16 cellular contexts compared by ENCODE assay signal in the genomic region with DNA sequence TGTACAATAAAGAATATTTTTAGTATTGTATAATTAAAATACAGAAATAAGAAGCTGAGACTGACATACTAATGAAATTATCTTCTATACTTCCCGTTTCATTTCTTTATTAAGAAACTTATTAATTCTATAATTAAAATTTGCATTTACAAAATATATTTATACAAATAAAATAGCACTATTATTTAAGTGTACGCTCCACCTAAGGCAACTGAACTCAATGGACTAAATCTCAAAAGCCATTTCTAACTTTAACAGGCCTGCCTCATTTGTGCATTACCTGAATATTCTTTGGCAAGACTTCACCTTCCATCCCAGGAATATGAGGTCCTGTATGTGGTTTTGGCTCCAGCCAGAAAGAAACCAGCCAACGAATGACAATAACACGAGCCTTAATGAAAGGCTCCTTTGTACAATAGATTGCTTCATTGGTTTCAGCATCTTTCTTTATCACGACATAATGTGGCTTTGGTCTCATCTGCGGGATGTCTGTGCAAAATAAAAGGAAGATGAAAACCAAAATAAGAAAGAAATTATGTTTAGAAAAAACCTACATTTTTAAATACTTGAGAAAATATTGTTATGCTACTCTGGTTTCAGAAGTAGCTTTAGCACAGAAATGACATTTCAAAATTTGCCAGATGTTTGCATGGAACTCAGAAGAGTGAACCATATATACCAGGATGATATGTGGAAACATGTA.
"Had no signal": no experiment of that assay in that cellular context is flagged by ENCODE, and none has a peak within 500 bp of the region (broad histone marks: within the 10 kb centered on the region; RNA-seq: fewer than 3 reads in every experiment).

No MANE protein-coding gene starts in this region.

- DNase-seq: activated CD4-positive, alpha-beta T cell treated with anti-CD3 and anti-CD28 coated beads, Interleukin-2, amount 50 U/mL, for 4 hours; activated naive CD8-positive, alpha-beta T cell treated with anti-CD3 and anti-CD28 coated beads for 36 hours; amniotic stem cell; foreskin keratinocyte; head of caudate nucleus; left cardiac atrium; natural killer cell; posterior cingulate gyrus; retina; stimulated activated CD4-positive, alpha-beta T cell treated with anti-CD3 and anti-CD28 coated beads, Interleukin-2, amount 100 ng/mL, for 24 hours; testis; upper lobe of right lung; WERI-Rb-1 had no signal

- H3K27me3 Mint-ChIP-seq: activated naive CD8-positive, alpha-beta T cell treated with anti-CD3 and anti-CD28 coated beads for 36 hours; stimulated activated naive CD8-positive, alpha-beta T cell treated with anti-CD3 and anti-CD28 coated beads, Interleukin-15, Interleukin-2, amounts not matched to agents 100 ng/mL and 50 ng/mL, for 24 hours had no signal

- H3K9me3 Mint-ChIP-seq: activated naive CD8-positive, alpha-beta T cell treated with anti-CD3 and anti-CD28 coated beads for 36 hours; natural killer cell; stimulated activated naive CD8-positive, alpha-beta T cell treated with anti-CD3 and anti-CD28 coated beads, Interleukin-15, Interleukin-2, amounts not matched to agents 100 ng/mL and 50 ng/mL, for 24 hours; T-helper 1 cell treated with Interleukin-12 subunit alpha and Interleukin-12 subunit beta and Interleukin-4 antibody, amounts not matched to agents 30 μg/mL and 1 μg/mL, for 36 hours had no signal

- H3K4me3 Mint-ChIP-seq: activated naive CD8-positive, alpha-beta T cell treated with anti-CD3 and anti-CD28 coated beads for 36 hours; natural killer cell; stimulated activated naive CD8-positive, alpha-beta T cell treated with anti-CD3 and anti-CD28 coated beads, Interleukin-15, Interleukin-2, amounts not matched to agents 100 ng/mL and 50 ng/mL, for 24 hours; T-helper 1 cell treated with Interleukin-12 subunit alpha and Interleukin-12 subunit beta and Interleukin-4 antibody, amounts not matched to agents 30 μg/mL and 1 μg/mL, for 36 hours had no signal

- H3K27ac Mint-ChIP-seq: activated naive CD8-positive, alpha-beta T cell treated with anti-CD3 and anti-CD28 coated beads for 36 hours; natural killer cell; stimulated activated naive CD8-positive, alpha-beta T cell treated with anti-CD3 and anti-CD28 coated beads, Interleukin-15, Interleukin-2, amounts not matched to agents 100 ng/mL and 50 ng/mL, for 24 hours; T-helper 1 cell treated with Interleukin-12 subunit alpha and Interleukin-12 subunit beta and Interleukin-4 antibody, amounts not matched to agents 30 μg/mL and 1 μg/mL, for 36 hours had no signal

- H3K4me3 ChIP-seq: cardiac muscle cell, testis, upper lobe of right lung had no signal

- H3K4me1 Mint-ChIP-seq: natural killer cell had no signal

- H3K4me1 ChIP-seq: foreskin keratinocyte, testis, upper lobe of right lung had no signal

- H3K27ac ChIP-seq: cardiac muscle cell, foreskin keratinocyte, testis, upper lobe of right lung, WERI-Rb-1 had no signal

- H3K9me3 ChIP-seq: testis, upper lobe of right lung had no signal

- H3K27me3 ChIP-seq: cardiac muscle cell, foreskin keratinocyte, testis, upper lobe of right lung had no signal
